Comparison of ENCODE assay signal across 3 cellular contexts in genomic region chr1:59914791-59915190, GRCh38. TPM values are rescaled to one million over a fixed set of nuclear protein-coding genes. Genes with fewer than 3 reads are reported as not detected.
"Had no signal": no experiment of that assay in that cellular context is flagged by ENCODE, and none has a peak within 500 bp of the region (broad histone marks: within the 10 kb centered on the region; RNA-seq: fewer than 3 reads in every experiment).

No MANE protein-coding gene starts in this region.

RNA-seq across cellular contexts. Expression of gene CYP2J2, which starts 11.8 kb away (rescaled TPM):
- total RNA-seq: osteoblast, thoracic aorta had no signal
- polyA plus RNA-seq: neural cell had no signal
